ENCODE assay signal across 20 cellular contexts in the genomic region with DNA sequence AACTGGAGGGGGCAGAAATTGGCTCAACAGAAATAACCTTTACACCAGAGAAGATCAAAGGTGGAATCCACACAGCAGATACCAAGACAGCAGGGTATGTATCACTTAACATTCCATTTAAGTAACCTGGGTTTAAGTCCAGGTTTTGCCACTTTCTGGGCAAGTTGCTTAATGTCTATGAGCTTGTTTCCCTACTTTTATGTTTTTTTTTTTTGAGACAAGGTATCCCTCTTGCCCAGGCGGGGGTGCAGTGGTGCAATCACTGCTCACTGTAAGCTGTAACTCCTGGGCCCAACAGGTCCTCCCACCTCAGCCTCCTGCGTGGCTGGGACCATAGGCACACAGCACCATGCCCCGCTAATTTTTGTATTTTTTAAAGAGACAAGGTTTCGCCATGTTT. TPM values are rescaled to one million over a fixed set of nuclear protein-coding genes. Genes with fewer than 3 reads are reported as not detected.
A peak's percentile ranks its signal among the peaks of the same experiment; 100 is the strongest.
DNase-seq lines count a peak whose midpoint lies in the region; ATAC-seq, FAIRE-seq and TF ChIP-seq lines count a peak whose summit lies in the region.
"Had no signal": no experiment of that assay in that cellular context is flagged by ENCODE, and none has a peak within 500 bp of the region (broad histone marks: within the 10 kb centered on the region; RNA-seq: fewer than 3 reads in every experiment).

No MANE protein-coding gene starts in this region.

- H4K20me1 ChIP-seq in HepG2 (ENCODE audit: insufficient read depth, low read length), result no peaks in the 10 kb centered on the region
- H4K20me1 ChIP-seq in OCI-LY7 (ENCODE audit: insufficient read depth, low read length), result no peaks in the 10 kb centered on the region

- TF ChIP-seq CTCF in HepG2 (CRISPR knock-in tag; IDR thresholded peaks at IDR 0.05), result no peak
- TF ChIP-seq CTCF in right lobe of liver (IDR thresholded peaks at IDR 0.05), result no peak
- no peak for TF ChIP-seq CTCF in OCI-LY7 (conservative IDR thresholded peaks at IDR 0.05; ENCODE audit: low read length)
- TF ChIP-seq CTCF in endodermal cell (conservative IDR thresholded peaks at IDR 0.05), result no peak
- TF ChIP-seq CTCF in testis (IDR thresholded peaks at IDR 0.05), result no peak

- intact Hi-C loops in HepG2 (cut with micrococcal nuclease; ENCODE audit: unreplicated experiment) (loop anchor here (5.0 kb wide), 2 partner anchors 136 to 189 kb away; a partner anchor contains a TSS), right lobe of liver (cut with DNase I) (no loop called here), OCI-LY7 (cut with micrococcal nuclease; ENCODE audit: unreplicated experiment) (loop anchor here (5.0 to 10.0 kb wide), 2 partner anchors 136 to 627 kb away; a partner anchor contains a TSS), testis (cut with DNase I; ENCODE audit: low total_unique reads) (no loop called here)

- H3K9me3 ChIP-seq in HepG2 (ENCODE audit: low read length), result no peaks in the 10 kb centered on the region
- no peaks in the 10 kb centered on the region for H3K9me3 ChIP-seq in right lobe of liver
- peaks cover 7% of the 10 kb centered on the region; the same call in 1 of the 2 replicates for H3K9me3 ChIP-seq in OCI-LY7 (ENCODE audit: low read length)
- H3K9me3 ChIP-seq in endodermal cell (ENCODE audit: control insufficient read depth, low read length), result peaks cover 23% of the 10 kb centered on the region
- H3K9me3 ChIP-seq in testis, result no peaks in the 10 kb centered on the region

- TF ChIP-seq EP300 in HepG2 (IDR thresholded peaks at IDR 0.05; ENCODE audit: low read depth in 2 of 2, low read length in 2 of 2), result peak in 1 of 2 experiments; percentile 33; a peak in 1 of 4 replicates
- TF ChIP-seq EP300 in HepG2 (CRISPR knock-in tag; IDR thresholded peaks at IDR 0.05; ENCODE audit: borderline replicate concordance), result no peak

- ATAC-seq in HepG2, result no peak; the same call in 2 of the 3 replicates
- no peak for ATAC-seq in right lobe of liver
- no peak for ATAC-seq in stimulated activated effector memory CD8-positive, alpha-beta T cell treated with anti-CD3 and anti-CD28 coated beads, Interleukin-12 subunit alpha, Interleukin-12 subunit beta, amount 100 ng/mL, for 72 hours
- ATAC-seq: left ventricle myocardium superior, Right ventricle myocardium inferior, WTC11 had no signal

- H3K9ac ChIP-seq in HepG2 (ENCODE audit: insufficient read depth, low read depth, low read length), result no peak overlapping the region
- H3K9ac ChIP-seq in endodermal cell (ENCODE audit: extremely low read depth, low read length, poor library complexity, severe bottlenecking), result no peak overlapping the region
- H3K9ac ChIP-seq: KMS-11 had no signal

- CTCF ChIA-PET in HepG2 (lab: Yijun Ruan, JAX; ENCODE audit: low intra/inter-chr PET ratio, low total read pairs) (no interaction called here), OCI-LY7 (lab: Charles Lee; ENCODE audit: unreplicated experiment) (no interaction called here)

- no peaks in the 10 kb centered on the region for H3K9me2 ChIP-seq in OCI-LY7 (ENCODE audit: insufficient read depth, low read length)

- BruUV-seq in HepG2 (replicated peaks; lab: Mats Ljungman, UMichigan) (no TSS peak), OCI-LY7 (replicated peaks; lab: Mats Ljungman, UMichigan) (no TSS peak)

- H3K36me3 Mint-ChIP-seq in endodermal cell (ENCODE audit: low read depth), result peaks cover 64% of the 10 kb centered on the region
- peaks cover 73% of the 10 kb centered on the region for H3K36me3 Mint-ChIP-seq in stimulated activated effector memory CD8-positive, alpha-beta T cell treated with anti-CD3 and anti-CD28 coated beads, Interleukin-12 subunit alpha, Interleukin-12 subunit beta, amount 100 ng/mL, for 72 hours

- peak overlapping the region; percentile 99 for H3K4me3 Mint-ChIP-seq in endodermal cell
- peak overlapping the region; percentile 99 for H3K4me3 Mint-ChIP-seq in stimulated activated effector memory CD8-positive, alpha-beta T cell treated with anti-CD3 and anti-CD28 coated beads, Interleukin-12 subunit alpha, Interleukin-12 subunit beta, amount 100 ng/mL, for 72 hours

- TF ChIP-seq RAD21 in HepG2 (CRISPR knock-in tag; IDR thresholded peaks at IDR 0.05), result no peak

- no peak overlapping the region for H3K27ac Mint-ChIP-seq in endodermal cell
- peak overlapping the region; percentile 100 for H3K27ac Mint-ChIP-seq in stimulated activated effector memory CD8-positive, alpha-beta T cell treated with anti-CD3 and anti-CD28 coated beads, Interleukin-12 subunit alpha, Interleukin-12 subunit beta, amount 100 ng/mL, for 72 hours
- H3K27ac Mint-ChIP-seq: WTC11 had no signal

- no peak for FAIRE-seq in HepG2 (lab: Jason Lieb, UNC)
- FAIRE-seq in GM12891 (lab: Jason Lieb, UNC), result no peak
- FAIRE-seq: D721Med had no signal

- H3K27me3 ChIP-seq in HepG2 (ENCODE audit: control insufficient read depth in 1 of 2, insufficient read depth in 2 of 2, low read length in 2 of 2) (no peaks in the 10 kb centered on the region; a peak in 1 of 5 replicates), right lobe of liver (no peaks in the 10 kb centered on the region), endodermal cell (ENCODE audit: control insufficient read depth, insufficient read depth, low read length, poor library complexity, severe bottlenecking) (no peaks in the 10 kb centered on the region), testis (no peaks in the 10 kb centered on the region)

- H3K4me1 ChIP-seq in HepG2 (ENCODE audit: insufficient read depth, low read length), result peaks cover 39% of the 10 kb centered on the region
- peaks cover 0 to 16% (median 0%) of the 10 kb centered on the region in 4 donors for H3K4me1 ChIP-seq in right lobe of liver
- peaks cover 19% of the 10 kb centered on the region for H3K4me1 ChIP-seq in OCI-LY7 (ENCODE audit: insufficient read depth, low read length, poor library complexity, severe bottlenecking)
- peaks cover 6% of the 10 kb centered on the region for H3K4me1 ChIP-seq in endodermal cell (ENCODE audit: control insufficient read depth, insufficient read depth, low read length)
- H3K4me1 ChIP-seq in testis, result peaks cover 7% of the 10 kb centered on the region

- H2AFZ ChIP-seq in HepG2 (ENCODE audit: low read length) (no peak overlapping the region), OCI-LY7 (ENCODE audit: low read length) (no peak overlapping the region)

- H3K36me3 ChIP-seq in HepG2 (replicated peaks in 1 of 2; ENCODE audit: control insufficient read depth in 1 of 2, insufficient read depth in 2 of 2, low read length in 2 of 2) (peaks cover 6 to 27% of the 10 kb centered on the region in 2 experiments), right lobe of liver (peaks cover 4 to 55% (median 12%) of the 10 kb centered on the region in 4 donors), OCI-LY7 (ENCODE audit: insufficient read depth, low read length) (peaks cover 74% of the 10 kb centered on the region), endodermal cell (ENCODE audit: control insufficient read depth, insufficient read depth, low read length) (peaks cover 68% of the 10 kb centered on the region), testis (ENCODE audit: low read depth, missing control alignments) (no peaks in the 10 kb centered on the region)

- H3K4me1 Mint-ChIP-seq in endodermal cell, result peaks cover 4% of the 10 kb centered on the region
- peaks cover 54% of the 10 kb centered on the region for H3K4me1 Mint-ChIP-seq in stimulated activated effector memory CD8-positive, alpha-beta T cell treated with anti-CD3 and anti-CD28 coated beads, Interleukin-12 subunit alpha, Interleukin-12 subunit beta, amount 100 ng/mL, for 72 hours

- DNase-seq in HepG2 (ENCODE audit: low spot score) (peak; percentile 44), right lobe of liver (no peak), OCI-LY7 (ENCODE audit: low spot score) (no peak), endodermal cell (no peak), NCI-H146 treated with DMSO at 0.1 percent for 48 hours (lab: John Stamatoyannopoulos, UW; ENCODE audit: unreplicated experiment) (no peak), GM12891 (ENCODE audit: insufficient read length, low spot score) (no peak), testis (no peak)
- DNase-seq in stimulated activated effector memory CD8-positive, alpha-beta T cell treated with anti-CD3 and anti-CD28 coated beads, Interleukin-12 subunit alpha, Interleukin-12 subunit beta, amount 100 ng/mL, for 72 hours (ENCODE audit: low spot score in 2 of 2), result no peak
- DNase-seq: glutamatergic neuron; left ventricle myocardium superior; NCI-H1105; NCI-H2107; NCI-H524; posterior cingulate gyrus; stimulated activated CD4-positive, alpha-beta T cell treated with anti-CD3 and anti-CD28 coated beads, Interleukin-4, amount 100 ng/mL, for 4 hours had no signal

- H3K27ac ChIP-seq in HepG2 (ENCODE audit: extremely low read length, insufficient read depth, low read length) (peak overlapping the region; percentile 45), right lobe of liver (no peak overlapping the region), OCI-LY7 (ENCODE audit: low read depth, low read length, poor library complexity, severe bottlenecking) (no peak overlapping the region), endodermal cell (ENCODE audit: low read depth, low read length) (no peak overlapping the region), testis (no peak overlapping the region)
- H3K27ac ChIP-seq: KMS-11, skin epidermis had no signal

- H3K9me3 Mint-ChIP-seq in endodermal cell, result peaks cover 21% of the 10 kb centered on the region
- H3K9me3 Mint-ChIP-seq in stimulated activated effector memory CD8-positive, alpha-beta T cell treated with anti-CD3 and anti-CD28 coated beads, Interleukin-12 subunit alpha, Interleukin-12 subunit beta, amount 100 ng/mL, for 72 hours, result no peaks in the 10 kb centered on the region

- H3K79me2 ChIP-seq in HepG2 (ENCODE audit: insufficient read depth, low read length) (peaks cover 29% of the 10 kb centered on the region), OCI-LY7 (ENCODE audit: insufficient read depth, low read depth, low read length) (peaks cover 43% of the 10 kb centered on the region)

- WGBS in HepG2 (ENCODE audit: low lambda C conversion rate), result 91% methylated on average over 4 of the region's 4 CpGs
- 100% methylated on average over 4 of the region's 4 CpGs for WGBS in right lobe of liver (ENCODE audit: insufficient coverage, low coverage, low lambda C conversion rate, missing lambda C conversion rate)
- WGBS in endodermal cell (ENCODE audit: insufficient coverage in 1 of 2, insufficient read length in 1 of 2), 2 experiments, result 96 to 100% methylated on average over 4 of the region's 4 CpGs
- 93 to 98% methylated on average over 4 of the region's 4 CpGs for WGBS in testis, 2 donors

- no peaks in the 10 kb centered on the region for H3K27me3 Mint-ChIP-seq in endodermal cell (ENCODE audit: insufficient read depth)

- TF ChIP-seq POLR2A in HepG2 (IDR thresholded peaks at IDR 0.05; ENCODE audit: insufficient read depth in 1 of 2, low read depth in 2 of 2, low read length in 2 of 2), result no peak
- TF ChIP-seq POLR2A in right lobe of liver (IDR thresholded peaks at IDR 0.05), result no peak
- TF ChIP-seq POLR2A in GM12891 (IDR thresholded peaks at IDR 0.05; ENCODE audit: low read depth, low read length), result no peak
- no peak for TF ChIP-seq POLR2A in testis (IDR thresholded peaks at IDR 0.05)

- POLR2A ChIA-PET in HepG2 (lab: Yijun Ruan, JAX) (interaction anchor here (5.3 kb wide), 1 partner anchor 18 kb away, joined by 69 read pairs; a partner anchor contains a TSS), OCI-LY7 (lab: Charles Lee) (interaction anchor here (0.6 to 3.7 kb wide), 7 partner anchors 14 to 229 kb away, joined by 3 to 47 read pairs (median 4); a partner anchor contains a TSS)

- no peak overlapping the region for H3K4me3 ChIP-seq in HepG2 (replicated peaks in 1 of 3; ENCODE audit: insufficient read depth in 1 of 3, low read depth in 2 of 3, low read length in 3 of 3)
- H3K4me3 ChIP-seq in right lobe of liver, result no peak overlapping the region
- H3K4me3 ChIP-seq in OCI-LY7 (ENCODE audit: low read depth, low read length, poor library complexity, severe bottlenecking), result no peak overlapping the region
- H3K4me3 ChIP-seq in endodermal cell (ENCODE audit: low read length), result peak overlapping the region; percentile 91
- no peak overlapping the region for H3K4me3 ChIP-seq in testis
- H3K4me3 ChIP-seq: skin epidermis had no signal

- in situ Hi-C loops in HepG2 (cut with HindIII; ENCODE audit: extremely low pct_ligation_motif_present, low pct_unique_long_range_greater_than_20kb), result loop anchor here (5.0 to 10.0 kb wide), 2 partner anchors 84 to 187 kb away; a partner anchor contains a TSS

- peak overlapping the region; percentile 86 for H3K4me2 ChIP-seq in HepG2 (ENCODE audit: low read depth, low read length)
- H3K4me2 ChIP-seq in OCI-LY7 (ENCODE audit: low read length), result peak overlapping the region; percentile 86; the same call in 1 of the 2 replicates

RNA-seq across cellular contexts. Expression of a gene that starts 2.2 kb away (rescaled TPM):
- 31.0 and 37.7 TPM in 2 replicates for total RNA-seq in HepG2 (2016; rRNA removed; fragmentation: Illumina TruSeq; extraction: Trizol)
- total RNA-seq in HepG2 (2016; cell fraction: cytosol; rRNA removed; fragmentation: Illumina TruSeq; extraction: Trizol; ENCODE audit: low read depth), result 7.0 and 7.1 TPM in 2 replicates
- total RNA-seq in HepG2 (2016; cell fraction: insoluble cytoplasmic fraction; rRNA removed; fragmentation: Illumina TruSeq; extraction: Trizol), result 31.0 and 39.6 TPM in 2 replicates
- total RNA-seq in HepG2 (2016; cell fraction: membrane; rRNA removed; fragmentation: Illumina TruSeq; extraction: Trizol), result 21.0 and 21.2 TPM in 2 replicates
- 25.1 and 25.3 TPM in 2 replicates for total RNA-seq in HepG2 (2016; cell fraction: nucleus; rRNA removed; fragmentation: Illumina TruSeq; extraction: Trizol)
- 19.3 and 22.7 TPM in 2 replicates for polyA plus RNA-seq in HepG2 (2011; rRNA removed)
- polyA plus RNA-seq in HepG2 (2011; cell fraction: cytosol; rRNA removed), result 10.1 and 13.4 TPM in 2 replicates
- 7.0 and 9.6 TPM in 2 replicates for polyA plus RNA-seq in HepG2 (2011; cell fraction: nucleus; rRNA removed)
- 21.3 and 28.6 TPM in 2 replicates for polyA plus RNA-seq in HepG2 (2012)
- polyA plus RNA-seq in HepG2 (2016; cell fraction: cytosol; fragmentation: Illumina TruSeq; extraction: Trizol; ENCODE audit: low read depth), result 11.0 and 11.6 TPM in 2 replicates
- polyA plus RNA-seq in HepG2 (2016; cell fraction: insoluble cytoplasmic fraction; fragmentation: Illumina TruSeq; extraction: Trizol; ENCODE audit: low read depth), result 50.8 and 50.9 TPM in 2 replicates
- 21.7 and 22.9 TPM in 2 replicates for polyA plus RNA-seq in HepG2 (2016; cell fraction: membrane; fragmentation: Illumina TruSeq; extraction: Trizol; ENCODE audit: low read depth)
- 30.3 and 32.0 TPM in 2 replicates for polyA plus RNA-seq in HepG2 (2016; cell fraction: nucleus; fragmentation: Illumina TruSeq; extraction: Trizol; ENCODE audit: insufficient read depth, low read depth)
- polyA minus RNA-seq in HepG2 (2011; rRNA and poly(A)+ RNA removed; ENCODE audit: low replicate concordance), result 8.7 and 11.8 TPM in 2 replicates
- 11.2 and 11.9 TPM in 2 replicates for polyA minus RNA-seq in HepG2 (2011; cell fraction: cytosol; rRNA and poly(A)+ RNA removed)
- 31.8 TPM in 2 replicates for polyA minus RNA-seq in HepG2 (2011; cell fraction: nucleus; rRNA and poly(A)+ RNA removed)
- total RNA-seq in right lobe of liver, result 10 to 100 TPM; 12.5 to 20.1 (median 14.7) TPM
- total RNA-seq in OCI-LY7 (2014; rRNA removed; shearing (Covaris generic)), result 25.9 and 45.4 TPM in 2 replicates
- 40.0 and 42.7 TPM in 2 replicates for total RNA-seq in OCI-LY7 (2022)
- total RNA-seq in endodermal cell, result 10 to 100 TPM; 46.0 to 49.8 TPM
- polyA plus RNA-seq in endodermal cell (2013, experiment 1 of 2), result 33.8 TPM
- polyA plus RNA-seq in endodermal cell (2013, experiment 2 of 2), result 29.8 TPM
- polyA plus RNA-seq in GM12891 (2012; ENCODE audit: low read depth, missing spikeins), result 27.5 TPM
- total RNA-seq in testis, result 10 to 100 TPM; 24.2 to 30.0 TPM
- polyA plus RNA-seq in testis (ENCODE audit: insufficient read depth, low read depth, low replicate concordance), result 20.9 TPM

RNA-seq across cellular contexts. Expression of a gene that starts 18.6 kb away (rescaled TPM):
- total RNA-seq in HepG2 (2016; rRNA removed; fragmentation: Illumina TruSeq; extraction: Trizol), result 10.2 and 15.8 TPM in 2 replicates
- total RNA-seq in HepG2 (2016; cell fraction: cytosol; rRNA removed; fragmentation: Illumina TruSeq; extraction: Trizol; ENCODE audit: low read depth), result 1.3 and 1.4 TPM in 2 replicates
- total RNA-seq in HepG2 (2016; cell fraction: insoluble cytoplasmic fraction; rRNA removed; fragmentation: Illumina TruSeq; extraction: Trizol), result 9.3 and 15.0 TPM in 2 replicates
- total RNA-seq in HepG2 (2016; cell fraction: membrane; rRNA removed; fragmentation: Illumina TruSeq; extraction: Trizol), result 1.9 and 3.0 TPM in 2 replicates
- 10.4 and 13.2 TPM in 2 replicates for total RNA-seq in HepG2 (2016; cell fraction: nucleus; rRNA removed; fragmentation: Illumina TruSeq; extraction: Trizol)
- 3.3 and 4.2 TPM in 2 replicates for polyA plus RNA-seq in HepG2 (2011; rRNA removed)
- polyA plus RNA-seq in HepG2 (2011; cell fraction: cytosol; rRNA removed), result 1.3 and 2.1 TPM in 2 replicates
- 1.00 and 1.3 TPM in 2 replicates for polyA plus RNA-seq in HepG2 (2011; cell fraction: nucleus; rRNA removed)
- 5.7 and 8.7 TPM in 2 replicates for polyA plus RNA-seq in HepG2 (2012)
- 0.31 and 0.46 TPM in 2 replicates for polyA plus RNA-seq in HepG2 (2016; cell fraction: cytosol; fragmentation: Illumina TruSeq; extraction: Trizol; ENCODE audit: low read depth)
- polyA plus RNA-seq in HepG2 (2016; cell fraction: insoluble cytoplasmic fraction; fragmentation: Illumina TruSeq; extraction: Trizol; ENCODE audit: low read depth), result 6.5 and 7.6 TPM in 2 replicates
- 1.00 and 1.1 TPM in 2 replicates for polyA plus RNA-seq in HepG2 (2016; cell fraction: membrane; fragmentation: Illumina TruSeq; extraction: Trizol; ENCODE audit: low read depth)
- polyA plus RNA-seq in HepG2 (2016; cell fraction: nucleus; fragmentation: Illumina TruSeq; extraction: Trizol; ENCODE audit: insufficient read depth, low read depth), result 5.0 TPM in 2 replicates
- polyA minus RNA-seq in HepG2 (2011; rRNA and poly(A)+ RNA removed; ENCODE audit: low replicate concordance), result 4.5 and 5.8 TPM in 2 replicates
- 2.6 and 2.7 TPM in 2 replicates for polyA minus RNA-seq in HepG2 (2011; cell fraction: cytosol; rRNA and poly(A)+ RNA removed)
- 16.3 and 16.9 TPM in 2 replicates for polyA minus RNA-seq in HepG2 (2011; cell fraction: nucleus; rRNA and poly(A)+ RNA removed)
- 10 to 100 TPM in 4 of 6 experiments, 1 to 10 TPM in 2; 5.1 to 32.5 (median 18.2) TPM for total RNA-seq in right lobe of liver
- total RNA-seq in OCI-LY7 (2014; rRNA removed; shearing (Covaris generic)), result 1.8 and 3.3 TPM in 2 replicates
- 11.4 and 13.6 TPM in 2 replicates for total RNA-seq in OCI-LY7 (2022)
- 10 to 100 TPM; 23.0 to 24.6 TPM for total RNA-seq in endodermal cell
- 8.0 TPM for polyA plus RNA-seq in endodermal cell (2013, experiment 1 of 2)
- polyA plus RNA-seq in endodermal cell (2013, experiment 2 of 2), result 7.9 TPM
- polyA plus RNA-seq in GM12891 (2012; ENCODE audit: low read depth, missing spikeins), result 4.4 TPM
- 1 to 10 TPM; 6.1 to 6.4 TPM for total RNA-seq in testis
- polyA plus RNA-seq in testis (ENCODE audit: insufficient read depth, low read depth, low replicate concordance), result 5.9 TPM

Comparison
In these comparisons a context has a peak if more than half of its experiments do, and no peak if none do; other contexts are left out.
1. intact Hi-C loops: an anchor here in HepG2 (5.0 kb wide) and OCI-LY7 (5.0 to 10.0 kb wide); none called in right lobe of liver and testis.